In genomic region chr5:4901890-4902289, GRCh38 we compare ENCODE assay signal across 16 cellular contexts.
DNase-seq lines count a peak whose midpoint lies in the region; ATAC-seq and TF ChIP-seq lines count a peak whose summit lies in the region.
"Had no signal": no experiment of that assay in that cellular context is flagged by ENCODE, and none has a peak within 500 bp of the region (broad histone marks: within the 10 kb centered on the region; RNA-seq: fewer than 3 reads in every experiment).

No MANE protein-coding gene starts in this region.

- intact Hi-C loops in left ventricle myocardium superior (cut with micrococcal nuclease) = no loop called here
- intact Hi-C loops in left ventricle myocardium inferior (cut with micrococcal nuclease) = no loop called here

- peaks cover 45% of the 10 kb centered on the region for H3K4me1 Mint-ChIP-seq in nephron
- H3K4me1 Mint-ChIP-seq: B cell, H9 had no signal

- no peaks in the 10 kb centered on the region for H3K9me3 ChIP-seq in left ventricle myocardium inferior (replicated peaks)
- H3K9me3 ChIP-seq in stomach smooth muscle (ENCODE audit: control insufficient read depth in 2 of 2, low read length in 2 of 2) = no peaks in the 10 kb centered on the region
- H3K9me3 ChIP-seq: BLaER1 treated with 17β-estradiol and CSF1 and Interleukin-3, amounts not matched to agents 10 nM and 100 nM had no signal

- H3K9me3 Mint-ChIP-seq in nephron = no peaks in the 10 kb centered on the region
- H3K9me3 Mint-ChIP-seq: CD8-positive, alpha-beta T cell; H9 had no signal

- H3K4me3 ChIP-seq in left ventricle myocardium inferior (no peak overlapping the region), stomach smooth muscle (ENCODE audit: low read length in 2 of 2) (no peak overlapping the region)
- H3K4me3 ChIP-seq: BLaER1 treated with 17β-estradiol and CSF1 and Interleukin-3, amounts not matched to agents 10 nM and 100 nM had no signal

- no peak for DNase-seq in left ventricle myocardium superior
- DNase-seq in left ventricle myocardium inferior = no peak
- DNase-seq in mesenteric fat pad (ENCODE audit: low spot score) = no peak
- DNase-seq: CD8-positive, alpha-beta T cell; COR-L47; DMS 273 treated with DMSO at 0.1 percent for 48 hours; DMS53; DND-41; EL; H9; IMR-90 had no signal

- no peaks in the 10 kb centered on the region for H3K36me3 Mint-ChIP-seq in nephron (ENCODE audit: low read depth)
- H3K36me3 Mint-ChIP-seq: CD8-positive, alpha-beta T cell had no signal

- no peak overlapping the region for H3K9ac ChIP-seq in stomach smooth muscle (ENCODE audit: low read length in 2 of 2)
- H3K9ac ChIP-seq: BLaER1 treated with 17β-estradiol and CSF1 and Interleukin-3, amounts not matched to agents 10 nM and 100 nM had no signal

- H3K27ac ChIP-seq in left ventricle myocardium inferior (replicated peaks) (no peak overlapping the region), stomach smooth muscle (ENCODE audit: low read length) (peak overlapping the region; percentile 11)
- H3K27ac ChIP-seq: BLaER1 treated with 17β-estradiol and CSF1 and Interleukin-3, amounts not matched to agents 10 nM and 100 nM had no signal

- H3K36me3 ChIP-seq in left ventricle myocardium inferior = no peaks in the 10 kb centered on the region
- no peaks in the 10 kb centered on the region for H3K36me3 ChIP-seq in stomach smooth muscle (ENCODE audit: control insufficient read depth in 2 of 2, insufficient read depth in 2 of 2, low read length in 2 of 2)
- H3K36me3 ChIP-seq: BLaER1 treated with 17β-estradiol and CSF1 and Interleukin-3, amounts not matched to agents 10 nM and 100 nM had no signal

- peaks cover 23% of the 10 kb centered on the region for H3K27me3 ChIP-seq in left ventricle myocardium inferior (ENCODE audit: low read depth)
- H3K27me3 ChIP-seq in stomach smooth muscle (ENCODE audit: control insufficient read depth in 1 of 2, insufficient read depth in 2 of 2, low read length in 2 of 2) = no peaks in the 10 kb centered on the region
- H3K27me3 ChIP-seq: BLaER1 treated with 17β-estradiol and CSF1 and Interleukin-3, amounts not matched to agents 10 nM and 100 nM had no signal

- peak; percentile 52 for ATAC-seq in left ventricle myocardium superior
- ATAC-seq in GM18498 (IDR thresholded peaks at IDR 0.05; ENCODE audit: unreplicated experiment) = no peak
- ATAC-seq: CD8-positive, alpha-beta T cell had no signal

- peak overlapping the region in 1 of 3 experiments; percentile 4 for H3K4me3 Mint-ChIP-seq in nephron
- H3K4me3 Mint-ChIP-seq: B cell; CD8-positive, alpha-beta T cell; H9 had no signal

- peaks cover 3% of the 10 kb centered on the region for H3K27me3 Mint-ChIP-seq in nephron (ENCODE audit: low read depth)
- H3K27me3 Mint-ChIP-seq: B cell had no signal

- peak overlapping the region in 2 of 3 experiments; percentile 75 to 85 for H3K27ac Mint-ChIP-seq in nephron
- H3K27ac Mint-ChIP-seq: B cell; CD8-positive, alpha-beta T cell; H9 had no signal

- H3K4me1 ChIP-seq in left ventricle myocardium inferior (no peaks in the 10 kb centered on the region), stomach smooth muscle (ENCODE audit: control insufficient read depth, insufficient read depth, low read length) (no peaks in the 10 kb centered on the region)

- TF ChIP-seq CTCF in left ventricle myocardium inferior (IDR thresholded peaks at IDR 0.05; ENCODE audit: borderline replicate concordance) = no peak
- no peak for TF ChIP-seq CTCF in nephron (IDR thresholded peaks at IDR 0.05; ENCODE audit: unreplicated experiment in 3 of 3)
